12 cellular contexts compared by ENCODE assay signal in the genomic region with DNA sequence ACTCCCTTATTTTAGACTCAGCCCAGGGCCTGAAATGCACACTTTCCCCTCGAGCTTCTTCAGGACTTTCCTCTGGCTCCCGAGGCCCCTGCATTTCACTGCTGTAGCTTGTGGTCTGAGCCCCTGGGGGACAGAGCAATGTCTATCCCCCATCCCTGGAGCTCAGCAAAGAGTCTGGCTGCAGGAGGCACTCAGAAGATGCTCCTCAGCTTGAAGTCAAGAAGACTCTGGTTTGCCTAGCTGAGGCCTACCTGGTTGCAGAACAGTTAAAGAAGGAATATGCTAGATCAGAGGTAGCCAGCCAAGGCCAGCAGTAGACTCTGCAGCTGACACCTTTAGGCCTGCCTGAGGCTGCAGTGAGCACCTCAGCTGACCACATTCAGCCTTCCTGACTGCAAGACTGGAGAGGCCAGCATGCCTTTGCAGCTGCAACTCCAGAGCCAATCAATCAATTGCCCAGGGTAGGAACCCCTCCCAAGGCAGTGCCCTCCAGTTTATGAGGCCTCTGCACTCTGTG. TPM values are rescaled to one million over a fixed set of nuclear protein-coding genes. Genes with fewer than 3 reads are reported as not detected.
DNase-seq lines count a peak whose midpoint lies in the region; ATAC-seq and TF ChIP-seq lines count a peak whose summit lies in the region.
"Had no signal": no experiment of that assay in that cellular context is flagged by ENCODE, and none has a peak within 500 bp of the region (broad histone marks: within the 10 kb centered on the region; RNA-seq: fewer than 3 reads in every experiment).

No MANE protein-coding gene starts in this region.

- peak overlapping the region; percentile 94 for H3K27ac Mint-ChIP-seq in activated naive CD4-positive, alpha-beta T cell treated with anti-CD3 and anti-CD28 coated beads for 36 hours
- peak overlapping the region; percentile 99 for H3K27ac Mint-ChIP-seq in T-helper 17 cell
- H3K27ac Mint-ChIP-seq in dendritic cell treated with granulocyte-macrophage colony-stimulating factor and Interleukin-4, amounts not matched to agents 40 ng/mL and 50 ng/mL, for 4 days = peak overlapping the region; percentile 81

- intact Hi-C loops in activated naive CD4-positive, alpha-beta T cell treated with anti-CD3 and anti-CD28 coated beads for 36 hours (cut with micrococcal nuclease) = loop anchor here (1.0 to 2.0 kb wide), 13 partner anchors 11 to 856 kb away; a partner anchor contains a TSS
- intact Hi-C loops in dendritic cell treated with granulocyte-macrophage colony-stimulating factor and Interleukin-4, amounts not matched to agents 40 ng/mL and 50 ng/mL, for 4 days (cut with micrococcal nuclease) = loop anchor here (2.0 kb wide), 1 partner anchor 13 kb away; no protein-coding TSS in a partner anchor
- intact Hi-C loops in upper lobe of right lung (cut with DNase I) (no loop called here), gastrocnemius medialis (cut with DNase I; ENCODE audit: low total_unique reads) (no loop called here)

- H3K9me3 ChIP-seq in T-helper 17 cell (ENCODE audit: control insufficient read depth, low read length, poor library complexity, severe bottlenecking) (no peaks in the 10 kb centered on the region), upper lobe of right lung (no peaks in the 10 kb centered on the region), gastrocnemius medialis (no peaks in the 10 kb centered on the region)

- H3K27me3 ChIP-seq in upper lobe of right lung (no peaks in the 10 kb centered on the region), gastrocnemius medialis (no peaks in the 10 kb centered on the region)

- no peaks in the 10 kb centered on the region for H3K36me3 ChIP-seq in upper lobe of right lung
- H3K36me3 ChIP-seq in gastrocnemius medialis = no peaks in the 10 kb centered on the region

- no peaks in the 10 kb centered on the region for H3K9me3 Mint-ChIP-seq in activated naive CD4-positive, alpha-beta T cell treated with anti-CD3 and anti-CD28 coated beads for 36 hours
- H3K9me3 Mint-ChIP-seq in dendritic cell treated with granulocyte-macrophage colony-stimulating factor and Interleukin-4, amounts not matched to agents 40 ng/mL and 50 ng/mL, for 4 days = no peaks in the 10 kb centered on the region

- TF ChIP-seq POLR2A in gastrocnemius medialis (IDR thresholded peaks at IDR 0.05) = no peak

- H3K4me3 ChIP-seq in upper lobe of right lung = no peak overlapping the region
- no peak overlapping the region for H3K4me3 ChIP-seq in gastrocnemius medialis
- H3K4me3 ChIP-seq: lung had no signal

- peak overlapping the region; percentile 65 for H3K27ac ChIP-seq in upper lobe of right lung
- H3K27ac ChIP-seq in gastrocnemius medialis = no peak overlapping the region

- H3K36me3 Mint-ChIP-seq in activated naive CD4-positive, alpha-beta T cell treated with anti-CD3 and anti-CD28 coated beads for 36 hours (ENCODE audit: low read depth) = no peaks in the 10 kb centered on the region
- H3K36me3 Mint-ChIP-seq in T-helper 17 cell (ENCODE audit: low read depth) = no peaks in the 10 kb centered on the region
- H3K36me3 Mint-ChIP-seq in dendritic cell treated with granulocyte-macrophage colony-stimulating factor and Interleukin-4, amounts not matched to agents 40 ng/mL and 50 ng/mL, for 4 days (ENCODE audit: low read depth) = no peaks in the 10 kb centered on the region

- H3K4me1 ChIP-seq in upper lobe of right lung (peaks cover 6% of the 10 kb centered on the region), gastrocnemius medialis (no peaks in the 10 kb centered on the region)

- in situ Hi-C loops in gastrocnemius medialis (cut with MboI; ENCODE audit: low sequenced_read_pairs in 4 of 4) = no loop called here

- H3K4me1 Mint-ChIP-seq in activated naive CD4-positive, alpha-beta T cell treated with anti-CD3 and anti-CD28 coated beads for 36 hours (ENCODE audit: low read depth) = peaks cover 91% of the 10 kb centered on the region
- peaks cover 73% of the 10 kb centered on the region for H3K4me1 Mint-ChIP-seq in T-helper 17 cell
- peaks cover 78% of the 10 kb centered on the region for H3K4me1 Mint-ChIP-seq in dendritic cell treated with granulocyte-macrophage colony-stimulating factor and Interleukin-4, amounts not matched to agents 40 ng/mL and 50 ng/mL, for 4 days (ENCODE audit: low read depth)

- peak overlapping the region; percentile 55 for H3K4me3 Mint-ChIP-seq in activated naive CD4-positive, alpha-beta T cell treated with anti-CD3 and anti-CD28 coated beads for 36 hours
- peak overlapping the region; percentile 87 for H3K4me3 Mint-ChIP-seq in T-helper 17 cell
- peak overlapping the region; percentile 15 for H3K4me3 Mint-ChIP-seq in dendritic cell treated with granulocyte-macrophage colony-stimulating factor and Interleukin-4, amounts not matched to agents 40 ng/mL and 50 ng/mL, for 4 days

- H3K27me3 Mint-ChIP-seq in activated naive CD4-positive, alpha-beta T cell treated with anti-CD3 and anti-CD28 coated beads for 36 hours (ENCODE audit: low read depth) = no peaks in the 10 kb centered on the region
- H3K27me3 Mint-ChIP-seq in T-helper 17 cell = no peaks in the 10 kb centered on the region
- no peaks in the 10 kb centered on the region for H3K27me3 Mint-ChIP-seq in dendritic cell treated with granulocyte-macrophage colony-stimulating factor and Interleukin-4, amounts not matched to agents 40 ng/mL and 50 ng/mL, for 4 days

- no peak for DNase-seq in activated naive CD4-positive, alpha-beta T cell treated with anti-CD3 and anti-CD28 coated beads for 36 hours
- DNase-seq in activated naive CD4-positive, alpha-beta T cell treated with anti-CD3 and anti-CD28 coated beads, Interleukin-2, amount 50 U/mL, for 16 hours = no peak
- DNase-seq in T-helper 17 cell (no peak), upper lobe of right lung (no peak), midbrain (lab: John Stamatoyannopoulos, UW) (no peak), NCI-H128 (lab: John Stamatoyannopoulos, UW; ENCODE audit: unreplicated experiment) (no peak), gastrocnemius medialis (no peak)
- DNase-seq: NCI-H1417, NCI-H446 treated with DMSO at 0.1 percent for 48 hours had no signal

- TF ChIP-seq CTCF in upper lobe of right lung (IDR thresholded peaks at IDR 0.05) (no peak), gastrocnemius medialis (IDR thresholded peaks at IDR 0.05 in 4 of 5, conservative IDR thresholded peaks at IDR 0.05 in 1 of 5) (no peak)

- ATAC-seq in T-helper 17 cell = no peak
- no peak for ATAC-seq in upper lobe of right lung
- no peak for ATAC-seq in gastrocnemius medialis

- CTCF ChIA-PET in activated naive CD4-positive, alpha-beta T cell treated with anti-CD3 and anti-CD28 coated beads for 36 hours (lab: Charles Lee) = interaction anchor here (0.7 to 7.0 kb wide), 15 partner anchors 8 to 101 kb away, joined by 3 to 51 read pairs (median 5); no protein-coding TSS in a partner anchor

RNA-seq across cellular contexts. Expression of a gene that starts 36.9 kb away (rescaled TPM):
- total RNA-seq in activated naive CD4-positive, alpha-beta T cell treated with anti-CD3 and anti-CD28 coated beads for 36 hours = 100 to 1,000 TPM; 213 to 226 TPM
- 100 to 1,000 TPM; 301 to 323 TPM for total RNA-seq in T-helper 17 cell
- 41.4 TPM for total RNA-seq in upper lobe of right lung
- 1 to 10 TPM in 3 of 4 donors, under 1 TPM in 1; 0.22 to 3.6 (median 1.9) TPM for total RNA-seq in gastrocnemius medialis
- total RNA-seq: HT1080 had no signal

Comparison
In these comparisons a context has a peak if more than half of its experiments do, and no peak if none do; other contexts are left out.
1. H3K4me3 Mint-ChIP-seq: peak in every context shown above with its lines; median percentile 87 in T-helper 17 cell; 55 in activated naive CD4-positive, alpha-beta T cell treated with anti-CD3 and anti-CD28 coated beads for 36 hours; 15 in dendritic cell treated with granulocyte-macrophage colony-stimulating factor and Interleukin-4, amounts not matched to agents 40 ng/mL and 50 ng/mL, for 4 days.
2. intact Hi-C loops: an anchor here in activated naive CD4-positive, alpha-beta T cell treated with anti-CD3 and anti-CD28 coated beads for 36 hours (1.0 to 2.0 kb wide) and dendritic cell treated with granulocyte-macrophage colony-stimulating factor and Interleukin-4, amounts not matched to agents 40 ng/mL and 50 ng/mL, for 4 days (2.0 kb wide); none called in upper lobe of right lung and gastrocnemius medialis.